8 cellular contexts compared by ENCODE assay signal in the genomic region with DNA sequence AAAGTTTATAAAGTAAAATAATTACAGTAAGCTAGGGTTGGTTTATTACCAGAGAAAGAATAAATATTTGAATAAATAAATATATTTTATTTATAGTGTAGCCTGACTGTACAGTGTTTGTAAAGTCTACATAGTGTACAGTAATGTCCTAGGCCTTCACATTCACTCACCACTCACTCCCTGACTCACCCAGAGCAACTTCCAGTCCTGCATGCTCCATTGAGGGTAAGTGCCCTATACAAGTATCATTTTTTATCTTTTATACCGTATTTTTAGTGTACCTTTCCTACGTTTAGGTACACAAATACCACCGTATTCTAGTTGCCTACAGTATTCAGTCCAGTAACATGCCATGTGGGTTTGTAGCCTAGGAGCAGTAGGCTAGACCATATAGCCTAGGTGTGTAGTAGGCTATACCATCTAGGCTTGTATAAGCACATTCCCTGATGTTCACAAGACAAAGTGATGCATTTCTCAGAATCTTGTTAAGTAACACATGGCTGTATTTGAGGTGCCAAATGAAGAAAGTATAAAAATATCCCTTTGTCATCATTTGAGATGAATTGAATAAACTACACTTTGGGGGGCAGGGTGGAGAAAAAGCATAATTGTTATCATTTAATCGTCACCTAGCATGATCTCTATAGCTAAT. TPM values are rescaled to one million over a fixed set of nuclear protein-coding genes. Genes with fewer than 3 reads are reported as not detected.
A peak's percentile ranks its signal among the peaks of the same experiment; 100 is the strongest.
DNase-seq lines count a peak whose midpoint lies in the region; ATAC-seq, FAIRE-seq and TF ChIP-seq lines count a peak whose summit lies in the region.

No MANE protein-coding gene starts in this region.

- intact Hi-C loops in esophagus squamous epithelium (cut with DNase I): loop anchor here (5.0 kb wide), 2 partner anchors 83 to 308 kb away; no protein-coding TSS in a partner anchor

- peak overlapping the region in 1 of 4 donors; percentile 46 for H3K27ac ChIP-seq in esophagus squamous epithelium

- H3K4me3 ChIP-seq in GM12864 (ENCODE audit: low read depth, low read length): peak overlapping the region; percentile 49; the same call in 1 of the 2 replicates
- peak overlapping the region; percentile 25 to 64 (median 44) for H3K4me3 ChIP-seq in esophagus squamous epithelium

- no peak for TF ChIP-seq POLR2A in esophagus squamous epithelium (IDR thresholded peaks at IDR 0.05)

- H3K9me3 ChIP-seq in esophagus squamous epithelium: no peaks in the 10 kb centered on the region

- no peaks in the 10 kb centered on the region for H3K27me3 ChIP-seq in esophagus squamous epithelium

- no peaks in the 10 kb centered on the region for H3K36me3 ChIP-seq in esophagus squamous epithelium

- WGBS in esophagus squamous epithelium, 2 donors: 38 to 40% methylated on average over 4 of the region's 4 CpGs

- DNase-seq in GM12864 (ENCODE audit: low read depth) (no peak), RCC 7860 (ENCODE audit: low spot score) (no peak), esophagus squamous epithelium (lab: John Stamatoyannopoulos, UW) (no peak), renal cortical epithelial cell (ENCODE audit: low read depth) (peak; percentile 36), cerebellar cortex (ENCODE audit: low spot score) (no peak), hepatic stellate cell (ENCODE audit: low spot score) (no peak)
- DNase-seq in effector CD4-positive, alpha-beta T cell: no peak

- ATAC-seq in HG03039 (IDR thresholded peaks at IDR 0.05; ENCODE audit: unreplicated experiment): no peak

- peak; percentile 65 for FAIRE-seq in RCC 7860 (lab: Jason Lieb, UNC)

- TF ChIP-seq CTCF in GM12864 (IDR thresholded peaks at IDR 0.05; ENCODE audit: low read depth, low read length, missing control alignments) (no peak), esophagus squamous epithelium (IDR thresholded peaks at IDR 0.05) (no peak)

- peaks cover 0 to 17% (median 4%) of the 10 kb centered on the region in 3 donors for H3K4me1 ChIP-seq in esophagus squamous epithelium

RNA-seq across cellular contexts. Expression of gene KLHL8, which starts 14.7 kb away (rescaled TPM):
- total RNA-seq in esophagus squamous epithelium (1 to 10 TPM; 4.4 to 9.9 (median 6.9) TPM), renal cortical epithelial cell (12.3 and 34.6 TPM in 2 replicates)
